ENCODE assay signal across 10 cellular contexts in the genomic region with DNA sequence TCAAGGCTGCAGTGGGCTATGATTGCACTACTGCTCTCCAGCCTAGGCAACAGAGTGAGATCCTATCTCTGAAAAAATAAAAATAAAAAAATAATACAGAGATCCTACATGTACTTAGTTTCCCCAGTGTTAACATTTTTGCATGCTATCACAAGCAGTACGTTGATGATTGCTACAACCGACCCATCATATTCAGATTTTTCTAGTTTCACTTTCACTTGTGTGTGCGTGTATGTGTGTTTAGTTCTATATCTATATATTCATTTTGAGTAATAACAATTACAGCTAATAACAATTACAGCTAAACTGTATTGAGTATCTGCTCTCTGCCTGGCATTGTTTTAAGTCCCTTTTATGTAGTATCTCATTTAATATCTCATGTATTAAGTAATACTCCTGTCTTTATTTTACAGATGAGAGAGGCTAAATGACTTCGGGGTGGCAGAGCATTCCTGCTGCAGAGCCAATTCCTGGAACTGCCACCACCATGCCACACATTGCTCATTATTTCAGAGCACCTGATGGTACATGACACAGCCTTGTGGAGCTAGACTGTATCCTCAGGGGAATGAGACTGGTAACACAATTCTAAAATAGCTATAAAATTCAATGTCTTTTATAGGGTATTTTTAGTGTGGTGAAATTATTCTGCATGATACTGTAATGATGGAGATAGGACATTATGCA.
A peak's percentile ranks its signal among the peaks of the same experiment; 100 is the strongest.
DNase-seq lines count a peak whose midpoint lies in the region; ATAC-seq and TF ChIP-seq lines count a peak whose summit lies in the region.
"Had no signal": no experiment of that assay in that cellular context is flagged by ENCODE, and none has a peak within 500 bp of the region (broad histone marks: within the 10 kb centered on the region; RNA-seq: fewer than 3 reads in every experiment).

No MANE protein-coding gene starts in this region.

- H3K9me3 ChIP-seq in DOHH2 (ENCODE audit: control insufficient read depth, insufficient read depth, low read length) = no peaks in the 10 kb centered on the region
- H3K9me3 ChIP-seq in mucosa of descending colon = no peaks in the 10 kb centered on the region
- no peaks in the 10 kb centered on the region for H3K9me3 ChIP-seq in tibial artery

- H3K4me3 Mint-ChIP-seq in activated CD4-positive, alpha-beta T cell treated with anti-CD3 and anti-CD28 coated beads, Interleukin-2, amount 10 ng/mL, durations not matched to agents 7 days and 5 days = peak overlapping the region; percentile 77

- CTCF ChIA-PET in activated CD4-positive, alpha-beta T cell treated with anti-CD3 and anti-CD28 coated beads, Interleukin-2, amount 10 ng/mL, durations not matched to agents 7 days and 5 days (lab: Charles Lee) = interaction anchor here (1.7 kb wide), 1 partner anchor 10 kb away, joined by 4 read pairs; no protein-coding TSS in a partner anchor

- no peak overlapping the region for H3K27ac ChIP-seq in DOHH2 (ENCODE audit: low read depth, low read length)
- no peak overlapping the region for H3K27ac ChIP-seq in tibial artery
- H3K27ac ChIP-seq: cardiac muscle cell, SK-N-MC had no signal

- no peaks in the 10 kb centered on the region for H3K36me3 Mint-ChIP-seq in activated CD4-positive, alpha-beta T cell treated with anti-CD3 and anti-CD28 coated beads, Interleukin-2, amount 10 ng/mL, durations not matched to agents 7 days and 5 days (ENCODE audit: low read depth)

- no peaks in the 10 kb centered on the region for H3K27me3 Mint-ChIP-seq in activated CD4-positive, alpha-beta T cell treated with anti-CD3 and anti-CD28 coated beads, Interleukin-2, amount 10 ng/mL, durations not matched to agents 7 days and 5 days

- TF ChIP-seq CTCF in DOHH2 (IDR thresholded peaks at IDR 0.05; ENCODE audit: low read depth, low read length, poor library complexity, severe bottlenecking) (no peak), mucosa of descending colon (IDR thresholded peaks at IDR 0.05) (no peak), tibial artery (IDR thresholded peaks at IDR 0.05) (no peak)

- H3K27me3 ChIP-seq in DOHH2 (ENCODE audit: control insufficient read depth, low read length) (no peaks in the 10 kb centered on the region), tibial artery (no peaks in the 10 kb centered on the region)
- H3K27me3 ChIP-seq: cardiac muscle cell had no signal

- H3F3A ChIP-seq in DOHH2 (ENCODE audit: control insufficient read depth, insufficient read depth) = no peaks in the 10 kb centered on the region

- peaks cover 35% of the 10 kb centered on the region for H3K4me1 Mint-ChIP-seq in activated CD4-positive, alpha-beta T cell treated with anti-CD3 and anti-CD28 coated beads, Interleukin-2, amount 10 ng/mL, durations not matched to agents 7 days and 5 days

- H3K9me3 Mint-ChIP-seq in activated CD4-positive, alpha-beta T cell treated with anti-CD3 and anti-CD28 coated beads, Interleukin-2, amount 10 ng/mL, durations not matched to agents 7 days and 5 days = peaks cover 2% of the 10 kb centered on the region

- H3K79me2 ChIP-seq in DOHH2 (ENCODE audit: control insufficient read depth, low read length) = no peaks in the 10 kb centered on the region

- peaks cover 20% of the 10 kb centered on the region for H3K4me1 ChIP-seq in DOHH2 (ENCODE audit: control insufficient read depth, low read length)
- no peaks in the 10 kb centered on the region for H3K4me1 ChIP-seq in mucosa of descending colon (ENCODE audit: low read depth)
- H3K4me1 ChIP-seq in tibial artery = no peaks in the 10 kb centered on the region

- ATAC-seq in HG02678 (IDR thresholded peaks at IDR 0.05; ENCODE audit: unreplicated experiment) (peak; percentile 57), mucosa of descending colon (peak; percentile 56), HG02763 (IDR thresholded peaks at IDR 0.05; ENCODE audit: unreplicated experiment) (no peak)

- DNase-seq in activated CD4-positive, alpha-beta T cell treated with anti-CD3 and anti-CD28 coated beads, Interleukin-2, amount 10 ng/mL, durations not matched to agents 7 days and 5 days = no peak
- DNase-seq in mucosa of descending colon = no peak
- no peak for DNase-seq in NCI-H2107 treated with DMSO at 0.1 percent for 48 hours (lab: John Stamatoyannopoulos, UW; ENCODE audit: unreplicated experiment)
- no peak for DNase-seq in activated gamma-delta T cell treated with Interleukin-2 at 50 U/mL for 16 hours
- no peak for DNase-seq in tibial artery

- peak overlapping the region; percentile 42 for H3K4me3 ChIP-seq in DOHH2 (ENCODE audit: low read length)
- no peak overlapping the region for H3K4me3 ChIP-seq in mucosa of descending colon
- peak overlapping the region in 1 of 2 donors; percentile 20 for H3K4me3 ChIP-seq in tibial artery
- H3K4me3 ChIP-seq: cardiac muscle cell, SK-N-MC had no signal

- intact Hi-C loops in mucosa of descending colon (cut with DNase I, micrococcal nuclease) = no loop called here
- intact Hi-C loops in tibial artery (cut with DNase I; ENCODE audit: low total_unique reads) = no loop called here

- H3K36me3 ChIP-seq in DOHH2 (ENCODE audit: control insufficient read depth, low read length) (no peaks in the 10 kb centered on the region), mucosa of descending colon (ENCODE audit: low read depth) (no peaks in the 10 kb centered on the region), tibial artery (no peaks in the 10 kb centered on the region)
- H3K36me3 ChIP-seq: cardiac muscle cell had no signal

- H3K27ac Mint-ChIP-seq in activated CD4-positive, alpha-beta T cell treated with anti-CD3 and anti-CD28 coated beads, Interleukin-2, amount 10 ng/mL, durations not matched to agents 7 days and 5 days = peak overlapping the region; percentile 91

- POLR2A ChIA-PET in activated CD4-positive, alpha-beta T cell treated with anti-CD3 and anti-CD28 coated beads, Interleukin-2, amount 10 ng/mL, durations not matched to agents 7 days and 5 days (lab: Charles Lee) = no interaction called here

- H3K9me2 ChIP-seq in DOHH2 (replicated peaks; ENCODE audit: control insufficient read depth, low read length) = no peaks in the 10 kb centered on the region

- H4K20me1 ChIP-seq in DOHH2 (ENCODE audit: control insufficient read depth, insufficient read depth, low read depth, low read length) = no peaks in the 10 kb centered on the region

- peak overlapping the region; percentile 55 for H3K4me2 ChIP-seq in DOHH2 (ENCODE audit: low read length)
